In genomic region chr3:9901967-9902366, GRCh38 we compare ENCODE assay signal across 10 cellular contexts. TPM values are rescaled to one million over a fixed set of nuclear protein-coding genes. Genes with fewer than 3 reads are reported as not detected.
DNase-seq lines count a peak whose midpoint lies in the region; ATAC-seq, FAIRE-seq and TF ChIP-seq lines count a peak whose summit lies in the region.
"Had no signal": no experiment of that assay in that cellular context is flagged by ENCODE, and none has a peak within 500 bp of the region (broad histone marks: within the 10 kb centered on the region; RNA-seq: fewer than 3 reads in every experiment).

No MANE protein-coding gene starts in this region.

- H2BK15ac ChIP-seq in H1 (ENCODE audit: low read length), result peak overlapping the region; percentile 88

- TF ChIP-seq POLR2A in H1 (IDR thresholded peaks at IDR 0.05; ENCODE audit: control extremely low read depth in 1 of 2, low read depth in 2 of 2, low read length in 2 of 2), result no peak

- no peak overlapping the region for H2BK12ac ChIP-seq in H1 (ENCODE audit: low read depth, low read length)

- peak; percentile 64 for ATAC-seq in activated CD4-positive, alpha-beta T cell treated with anti-CD3 and anti-CD28 coated beads for 36 hours
- ATAC-seq in thoracic aorta (ENCODE audit: insufficient number of reproducible peaks, low FRiP score, low read depth), result no peak
- no peak for ATAC-seq in HG03095 (IDR thresholded peaks at IDR 0.05; ENCODE audit: unreplicated experiment)

- H3K4me3 ChIP-seq in H1 (ENCODE audit: extremely low read depth in 1 of 4, insufficient read depth in 2 of 4, low read depth in 3 of 4, low read length in 4 of 4), result 0 out of 8 replicates have a peak overlapping the region, but pooled peaks of 1 of the 4 experiments have one; percentile 2
- peak overlapping the region; percentile 67 for H3K4me3 ChIP-seq in thoracic aorta

- no peaks in the 10 kb centered on the region for H3K27me3 Mint-ChIP-seq in activated CD4-positive, alpha-beta T cell treated with anti-CD3 and anti-CD28 coated beads for 36 hours

- H3K56ac ChIP-seq in H1 (replicated peaks; ENCODE audit: insufficient read length, low read depth, low read length), result no peak overlapping the region

- TF ChIP-seq RAD21 in H1 (IDR thresholded peaks at IDR 0.05 in 1 of 2, conservative IDR thresholded peaks at IDR 0.05 in 1 of 2; ENCODE audit: low read depth in 2 of 2, low read length in 2 of 2), result no peak

- H3K36me3 Mint-ChIP-seq in activated CD4-positive, alpha-beta T cell treated with anti-CD3 and anti-CD28 coated beads for 36 hours (ENCODE audit: low read depth), result peaks cover 2% of the 10 kb centered on the region

- no peak for TF ChIP-seq EP300 in H1 (IDR thresholded peaks at IDR 0.05; ENCODE audit: borderline replicate concordance in 1 of 2, low read depth in 2 of 2, low read length in 2 of 2)

- H3K4me1 ChIP-seq in H1 (replicated peaks in 1 of 4; ENCODE audit: control insufficient read depth in 3 of 4, insufficient read depth in 4 of 4, low read length in 3 of 4), result peaks cover 5 to 14% (median 11%) of the 10 kb centered on the region in 4 experiments
- peaks cover 5 to 38% of the 10 kb centered on the region in 2 donors for H3K4me1 ChIP-seq in thoracic aorta (ENCODE audit: control insufficient read depth in 1 of 2, low read depth in 2 of 2)

- H3K27me3 ChIP-seq in H1 (replicated peaks in 1 of 4; ENCODE audit: control insufficient read depth in 3 of 4, extremely low read depth in 1 of 4, insufficient read depth in 3 of 4, low read length in 3 of 4) (no peaks in the 10 kb centered on the region), thoracic aorta (replicated peaks; ENCODE audit: insufficient read depth) (no peaks in the 10 kb centered on the region)

- peak overlapping the region; percentile 52 for H3K4me2 ChIP-seq in H1 (ENCODE audit: insufficient read depth in 1 of 2, low read depth in 2 of 2, low read length in 2 of 2)

- no peak overlapping the region for H2BK120ac ChIP-seq in H1 (replicated peaks; ENCODE audit: low read depth, low read length)

- DNase-seq in activated CD4-positive, alpha-beta T cell treated with anti-CD3 and anti-CD28 coated beads for 36 hours, result peak; percentile 55
- no peak for DNase-seq in activated CD4-positive, alpha-beta T cell treated with anti-CD3 and anti-CD28 coated beads for 1 hour
- peak; percentile 23 to 27 for DNase-seq in activated CD4-positive, alpha-beta T cell treated with anti-CD3 and anti-CD28 coated beads, Interleukin-2, amount 50 U/mL, for 4 hours
- no peak for DNase-seq in H1 (ENCODE audit: low read depth in 1 of 2, low spot score in 2 of 2)
- DNase-seq in thoracic aorta (ENCODE audit: low spot score), result no peak
- no peak for DNase-seq in NCI-H526 treated with DMSO at 0.1 percent for 48 hours (lab: John Stamatoyannopoulos, UW)
- no peak for DNase-seq in NCI-H1694 (lab: John Stamatoyannopoulos, UW)
- DNase-seq: NCI-H1105 had no signal

- H4K5ac ChIP-seq in H1 (ENCODE audit: insufficient read length, low read depth, low read length), result no peak overlapping the region

- WGBS in H1 (ENCODE audit: extremely low coverage in 1 of 2, insufficient coverage in 1 of 2, insufficient read length in 1 of 2, insufficient replicate concordance in 2 of 2, low coverage in 1 of 2, low lambda C conversion rate in 2 of 2, missing lambda C conversion rate in 1 of 2), 2 experiments, result 94% methylated on average over 4 of the region's 5 CpGs; no CpG with 5 or more reads in 1 of the 2 experiments

- peak overlapping the region; percentile 66 for H4K8ac ChIP-seq in H1 (ENCODE audit: extremely low read depth, insufficient read depth, low read length)

- H3K23ac ChIP-seq in H1 (ENCODE audit: insufficient read length), result no peak overlapping the region

- peak overlapping the region; percentile 30 for H3K27ac Mint-ChIP-seq in activated CD4-positive, alpha-beta T cell treated with anti-CD3 and anti-CD28 coated beads for 36 hours

- peak overlapping the region; percentile 55 for H3K18ac ChIP-seq in H1 (ENCODE audit: extremely low read depth, low read length)

- H3K23me2 ChIP-seq in H1 (ENCODE audit: low read depth, low read length), result no peaks in the 10 kb centered on the region

- H3K79me2 ChIP-seq in H1 (ENCODE audit: control insufficient read depth in 1 of 2, insufficient read depth in 2 of 2, low read length in 2 of 2), result no peaks in the 10 kb centered on the region

- H3K79me1 ChIP-seq in H1 (ENCODE audit: low read depth, low read length), result no peaks in the 10 kb centered on the region

- H3K9me3 Mint-ChIP-seq in activated CD4-positive, alpha-beta T cell treated with anti-CD3 and anti-CD28 coated beads for 36 hours (ENCODE audit: low read depth), result no peaks in the 10 kb centered on the region

- H3K4ac ChIP-seq in H1 (replicated peaks; ENCODE audit: insufficient read length, low read depth, low read length), result no peak overlapping the region

- H3K9ac ChIP-seq in H1 (replicated peaks in 1 of 4; ENCODE audit: extremely low read depth in 1 of 4, low read depth in 3 of 4, low read length in 3 of 4), result no peak overlapping the region

- no peak overlapping the region for H2BK20ac ChIP-seq in H1 (ENCODE audit: low read length)

- peaks cover 44% of the 10 kb centered on the region for H3K4me1 Mint-ChIP-seq in activated CD4-positive, alpha-beta T cell treated with anti-CD3 and anti-CD28 coated beads for 36 hours

- H3K27ac ChIP-seq in H1 (ENCODE audit: low read depth, low read length) (no peak overlapping the region), thoracic aorta (peak overlapping the region in 1 of 2 donors; percentile 76)

- H4K91ac ChIP-seq in H1 (replicated peaks; ENCODE audit: insufficient read length, low read length), result no peak overlapping the region

- POLR2A ChIA-PET in activated CD4-positive, alpha-beta T cell treated with anti-CD3 and anti-CD28 coated beads for 36 hours (lab: Charles Lee), result interaction anchor here (1.2 kb wide), 1 partner anchor 11 kb away, joined by 4 read pairs; the partner anchor contains the start of gene JAGN1
- POLR2A ChIA-PET in H1 (lab: Charles Lee; ENCODE audit: partially characterized antibody), result interaction anchor here (0.6 to 6.0 kb wide), 7 partner anchors 9 to 62 kb away, joined by 3 to 43 read pairs (median 5); partner anchors contain the start of gene IL17RC

- peak overlapping the region; percentile 27 for H3K4me3 Mint-ChIP-seq in activated CD4-positive, alpha-beta T cell treated with anti-CD3 and anti-CD28 coated beads for 36 hours

- H2BK5ac ChIP-seq in H1 (ENCODE audit: low read depth, low read length), result 0 out of 2 replicates have a peak overlapping the region, but pooled peaks have one; percentile 73

- no peaks in the 10 kb centered on the region for H3K9me3 ChIP-seq in H1 (ENCODE audit: insufficient read depth in 2 of 2, low read depth in 1 of 2, low read length in 1 of 2)
- no peaks in the 10 kb centered on the region for H3K9me3 ChIP-seq in thoracic aorta

- H2AFZ ChIP-seq in H1 (ENCODE audit: low read length), result peak overlapping the region; percentile 61

- TF ChIP-seq CTCF in H1 (IDR thresholded peaks at IDR 0.05; ENCODE audit: control extremely low read depth in 1 of 3, insufficient read depth in 1 of 3, low read depth in 1 of 3, low read length in 3 of 3) (no peak), thoracic aorta (IDR thresholded peaks at IDR 0.05) (no peak)

- H2AK5ac ChIP-seq in H1 (ENCODE audit: low read depth, low read length), result no peak overlapping the region

- H4K20me1 ChIP-seq in H1 (replicated peaks in 1 of 2; ENCODE audit: control insufficient read depth in 1 of 2, insufficient read depth in 2 of 2, low read length in 2 of 2), result no peaks in the 10 kb centered on the region

- CTCF ChIA-PET in activated CD4-positive, alpha-beta T cell treated with anti-CD3 and anti-CD28 coated beads for 36 hours (lab: Charles Lee), result interaction anchor here (0.6 to 1.5 kb wide), 5 partner anchors 10 to 362 kb away, joined by 3 to 5 read pairs (median 3); partner anchors contain the start of gene JAGN1
- CTCF ChIA-PET in H1 (lab: Charles Lee; ENCODE audit: partially characterized antibody), result interaction anchor here (1.0 to 2.2 kb wide), 6 partner anchors 8 to 80 kb away, joined by 3 to 9 read pairs (median 4); no protein-coding TSS in a partner anchor

- no peaks in the 10 kb centered on the region for H3K36me3 ChIP-seq in H1 (ENCODE audit: control insufficient read depth in 2 of 4, insufficient read depth in 4 of 4, low read length in 3 of 4)
- no peaks in the 10 kb centered on the region for H3K36me3 ChIP-seq in thoracic aorta

- no peak for FAIRE-seq in H1 (lab: Jason Lieb, UNC)

- no peak overlapping the region for H3K14ac ChIP-seq in H1 (ENCODE audit: insufficient read length)

- intact Hi-C loops in activated CD4-positive, alpha-beta T cell treated with anti-CD3 and anti-CD28 coated beads for 36 hours (cut with DNase I, micrococcal nuclease), result no loop called here

RNA-seq across cellular contexts. Expression of gene IL17RE, which starts 0.7 kb away (rescaled TPM):
- 1 to 10 TPM; 2.3 to 3.1 TPM for total RNA-seq in activated CD4-positive, alpha-beta T cell treated with anti-CD3 and anti-CD28 coated beads for 36 hours
- total RNA-seq in H1 (2021; fragmentation: NEBNext Ultra II Directional; extraction: Animal tissue kit (Norgen Biotek cat#: 25700)), result 4.4 and 4.9 TPM in 2 replicates
- polyA plus RNA-seq in H1 (2011; rRNA removed), result 3.4 and 3.8 TPM in 2 replicates
- polyA plus RNA-seq in H1 (2011; cell fraction: cytosol; rRNA removed), result 4.0 TPM
- polyA plus RNA-seq in H1 (2011; cell fraction: nucleus; rRNA removed), result 13.4 TPM
- 1.9 to 3.6 TPM (median 3.2 TPM) in 4 replicates for polyA plus RNA-seq in H1 (2012, experiment 1 of 2)
- polyA plus RNA-seq in H1 (2012, experiment 2 of 2), result 2.1 TPM
- polyA plus RNA-seq in H1 (2013, experiment 1 of 2), result 4.8 TPM
- polyA plus RNA-seq in H1 (2013, experiment 2 of 2), result 4.4 TPM
- polyA minus RNA-seq in H1 (2011; rRNA and poly(A)+ RNA removed), result 1.6 and 2.0 TPM in 2 replicates
- 1.2 TPM for polyA minus RNA-seq in H1 (2011; cell fraction: cytosol; rRNA and poly(A)+ RNA removed)
- 4.7 TPM for polyA minus RNA-seq in H1 (2011; cell fraction: nucleus; rRNA and poly(A)+ RNA removed)
- total RNA-seq in thoracic aorta, result 10 to 100 TPM in 1 of 2 donors, 1 to 10 TPM in 1; 5.7 to 11.9 TPM

RNA-seq across cellular contexts. Expression of gene JAGN1, which starts 11.6 kb away (rescaled TPM):
- 10 to 100 TPM; 27.1 to 33.0 TPM for total RNA-seq in activated CD4-positive, alpha-beta T cell treated with anti-CD3 and anti-CD28 coated beads for 36 hours
- total RNA-seq in H1 (2021; fragmentation: NEBNext Ultra II Directional; extraction: Animal tissue kit (Norgen Biotek cat#: 25700)), result 26.8 and 26.9 TPM in 2 replicates
- 42.9 and 51.6 TPM in 2 replicates for polyA plus RNA-seq in H1 (2011; rRNA removed)
- 31.9 TPM for polyA plus RNA-seq in H1 (2011; cell fraction: cytosol; rRNA removed)
- polyA plus RNA-seq in H1 (2011; cell fraction: nucleus; rRNA removed), result 23.5 TPM
- polyA plus RNA-seq in H1 (2012, experiment 1 of 2), result 22.1 to 34.0 TPM (median 32.3 TPM) in 4 replicates
- polyA plus RNA-seq in H1 (2012, experiment 2 of 2), result 36.1 TPM
- polyA plus RNA-seq in H1 (2013, experiment 1 of 2), result 24.1 TPM
- polyA plus RNA-seq in H1 (2013, experiment 2 of 2), result 28.1 TPM
- 46.3 and 49.0 TPM in 2 replicates for polyA minus RNA-seq in H1 (2011; rRNA and poly(A)+ RNA removed)
- 18.8 TPM for polyA minus RNA-seq in H1 (2011; cell fraction: cytosol; rRNA and poly(A)+ RNA removed)
- 17.8 TPM for polyA minus RNA-seq in H1 (2011; cell fraction: nucleus; rRNA and poly(A)+ RNA removed)
- total RNA-seq in thoracic aorta, result 10 to 100 TPM; 21.5 to 38.6 TPM

RNA-seq across cellular contexts. Expression of gene IL17RC, which starts 14.9 kb away (rescaled TPM):
- under 1 TPM; 0.25 to 0.50 TPM for total RNA-seq in activated CD4-positive, alpha-beta T cell treated with anti-CD3 and anti-CD28 coated beads for 36 hours
- 9.1 and 11.8 TPM in 2 replicates for total RNA-seq in H1 (2021; fragmentation: NEBNext Ultra II Directional; extraction: Animal tissue kit (Norgen Biotek cat#: 25700))
- 13.0 and 15.4 TPM in 2 replicates for polyA plus RNA-seq in H1 (2011; rRNA removed)
- 12.8 TPM for polyA plus RNA-seq in H1 (2011; cell fraction: cytosol; rRNA removed)
- 46.4 TPM for polyA plus RNA-seq in H1 (2011; cell fraction: nucleus; rRNA removed)
- 8.9 to 12.4 TPM (median 11.2 TPM) in 4 replicates for polyA plus RNA-seq in H1 (2012, experiment 1 of 2)
- 11.1 TPM for polyA plus RNA-seq in H1 (2012, experiment 2 of 2)
- 11.0 TPM for polyA plus RNA-seq in H1 (2013, experiment 1 of 2)
- 10.3 TPM for polyA plus RNA-seq in H1 (2013, experiment 2 of 2)
- polyA minus RNA-seq in H1 (2011; rRNA and poly(A)+ RNA removed), result 7.5 and 7.8 TPM in 2 replicates
- 7.0 TPM for polyA minus RNA-seq in H1 (2011; cell fraction: cytosol; rRNA and poly(A)+ RNA removed)
- polyA minus RNA-seq in H1 (2011; cell fraction: nucleus; rRNA and poly(A)+ RNA removed), result 12.9 TPM
- total RNA-seq in thoracic aorta, result 10 to 100 TPM; 52.2 to 59.4 TPM

RNA-seq across cellular contexts. Expression of gene CIDEC, which starts 21.9 kb away (rescaled TPM):
- not detected for total RNA-seq in activated CD4-positive, alpha-beta T cell treated with anti-CD3 and anti-CD28 coated beads for 36 hours
- total RNA-seq in H1 (2021; fragmentation: NEBNext Ultra II Directional; extraction: Animal tissue kit (Norgen Biotek cat#: 25700)), result not detected in 2 replicates
- polyA plus RNA-seq in H1 (2011; rRNA removed), result not detected in 2 replicates
- not detected for polyA plus RNA-seq in H1 (2011; cell fraction: cytosol; rRNA removed)
- not detected for polyA plus RNA-seq in H1 (2011; cell fraction: nucleus; rRNA removed)
- not detected in 4 replicates for polyA plus RNA-seq in H1 (2012, experiment 1 of 2)
- not detected for polyA plus RNA-seq in H1 (2012, experiment 2 of 2)
- polyA plus RNA-seq in H1 (2013, experiment 1 of 2), result not detected
- polyA plus RNA-seq in H1 (2013, experiment 2 of 2), result not detected
- not detected in 2 replicates for polyA minus RNA-seq in H1 (2011; rRNA and poly(A)+ RNA removed)
- not detected for polyA minus RNA-seq in H1 (2011; cell fraction: cytosol; rRNA and poly(A)+ RNA removed)
- polyA minus RNA-seq in H1 (2011; cell fraction: nucleus; rRNA and poly(A)+ RNA removed), result not detected
- total RNA-seq in thoracic aorta, result 1 to 10 TPM; 2.0 to 2.6 TPM
- total RNA-seq: A172 had no signal

RNA-seq across cellular contexts. Expression of gene CRELD1, which starts 31.7 kb away (rescaled TPM):
- 10 to 100 TPM; 12.6 to 14.7 TPM for total RNA-seq in activated CD4-positive, alpha-beta T cell treated with anti-CD3 and anti-CD28 coated beads for 36 hours
- total RNA-seq in H1 (2021; fragmentation: NEBNext Ultra II Directional; extraction: Animal tissue kit (Norgen Biotek cat#: 25700)), result 12.4 and 12.9 TPM in 2 replicates
- 15.1 and 19.1 TPM in 2 replicates for polyA plus RNA-seq in H1 (2011; rRNA removed)
- polyA plus RNA-seq in H1 (2011; cell fraction: cytosol; rRNA removed), result 24.7 TPM
- 41.4 TPM for polyA plus RNA-seq in H1 (2011; cell fraction: nucleus; rRNA removed)
- polyA plus RNA-seq in H1 (2012, experiment 1 of 2), result 13.2 to 19.2 TPM (median 18.5 TPM) in 4 replicates
- polyA plus RNA-seq in H1 (2012, experiment 2 of 2), result 11.6 TPM
- polyA plus RNA-seq in H1 (2013, experiment 1 of 2), result 10.6 TPM
- polyA plus RNA-seq in H1 (2013, experiment 2 of 2), result 9.0 TPM
- polyA minus RNA-seq in H1 (2011; rRNA and poly(A)+ RNA removed), result 8.6 and 8.9 TPM in 2 replicates
- polyA minus RNA-seq in H1 (2011; cell fraction: cytosol; rRNA and poly(A)+ RNA removed), result 6.2 TPM
- 9.6 TPM for polyA minus RNA-seq in H1 (2011; cell fraction: nucleus; rRNA and poly(A)+ RNA removed)
- 10 to 100 TPM; 37.2 to 37.4 TPM for total RNA-seq in thoracic aorta

Comparison
In these comparisons a context has a peak if more than half of its experiments do, and no peak if none do; other contexts are left out.
1. DNase-seq: peak in activated CD4-positive, alpha-beta T cell treated with anti-CD3 and anti-CD28 coated beads for 36 hours (single experiment) and activated CD4-positive, alpha-beta T cell treated with anti-CD3 and anti-CD28 coated beads, Interleukin-2, amount 50 U/mL, for 4 hours (2 of 2); none in activated CD4-positive, alpha-beta T cell treated with anti-CD3 and anti-CD28 coated beads for 1 hour (single experiment), H1 (0 of 2), thoracic aorta (single experiment), NCI-H526 treated with DMSO at 0.1 percent for 48 hours (single experiment) and NCI-H1694 (single experiment).